In the genomic region with DNA sequence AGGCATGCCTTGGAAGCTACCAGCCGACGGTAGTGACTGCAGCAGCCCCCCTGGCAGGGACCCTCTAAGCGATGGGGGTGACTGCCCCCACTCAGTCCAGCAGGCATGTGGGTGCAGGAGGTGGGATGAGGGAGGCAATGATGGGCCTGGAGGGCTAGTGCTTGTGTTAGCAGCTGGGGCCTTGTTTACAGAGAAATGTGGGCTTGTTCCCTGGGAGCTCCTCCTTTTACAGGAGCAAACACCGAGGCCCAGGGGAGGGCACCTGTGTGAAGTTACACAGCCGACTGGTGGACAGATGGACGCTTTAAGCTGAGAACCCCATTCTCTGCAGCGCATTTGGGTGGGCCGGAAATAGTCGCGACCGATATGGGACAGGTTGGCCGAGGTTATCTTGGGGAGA, we compare ENCODE assay signal across 16 cellular contexts.
A peak's percentile ranks its signal among the peaks of the same experiment; 100 is the strongest.
DNase-seq lines count a peak whose midpoint lies in the region; ATAC-seq and TF ChIP-seq lines count a peak whose summit lies in the region.
"Had no signal": no experiment of that assay in that cellular context is flagged by ENCODE, and none has a peak within 500 bp of the region (broad histone marks: within the 10 kb centered on the region; RNA-seq: fewer than 3 reads in every experiment).

No MANE protein-coding gene starts in this region.

- peak overlapping the region; percentile 29 for H2BK5ac ChIP-seq in neuronal stem cell (ENCODE audit: low read length)
- H2BK5ac ChIP-seq in mesendoderm (ENCODE audit: low read length), result no peak overlapping the region

- H3K27ac Mint-ChIP-seq in type B pancreatic cell, result no peak overlapping the region
- H3K27ac Mint-ChIP-seq: CD4-positive, CD25-positive, alpha-beta regulatory T cell had no signal

- TF ChIP-seq CTCF in type B pancreatic cell (conservative IDR thresholded peaks at IDR 0.05), result no peak

- H3K27ac ChIP-seq in neuronal stem cell (replicated peaks; ENCODE audit: low read length), result no peak overlapping the region
- H3K27ac ChIP-seq in mesendoderm (ENCODE audit: low read depth, low read length), result no peak overlapping the region
- H3K27ac ChIP-seq: HL-60 had no signal

- H3K9ac ChIP-seq in neuronal stem cell (ENCODE audit: low read depth, low read length, poor library complexity) (peak overlapping the region; percentile 60), mesendoderm (ENCODE audit: low read length) (no peak overlapping the region)

- H3K27me3 Mint-ChIP-seq in type B pancreatic cell, result no peaks in the 10 kb centered on the region
- H3K27me3 Mint-ChIP-seq: CD4-positive, CD25-positive, alpha-beta regulatory T cell had no signal

- H4K8ac ChIP-seq in neuronal stem cell (ENCODE audit: low read depth, low read length), result no peak overlapping the region
- no peak overlapping the region for H4K8ac ChIP-seq in mesendoderm (ENCODE audit: low read depth, low read length)

- H3K4me1 ChIP-seq in neuronal stem cell (ENCODE audit: control insufficient read depth in 2 of 2, insufficient read depth in 1 of 2, low read depth in 1 of 2, low read length in 2 of 2) (peaks cover 0 to 1% of the 10 kb centered on the region in 2 donors), mesendoderm (ENCODE audit: control insufficient read depth, low read depth, low read length) (no peaks in the 10 kb centered on the region)

- H2AFZ ChIP-seq in neuronal stem cell (ENCODE audit: low read length), result no peak overlapping the region

- H3K4me3 Mint-ChIP-seq in type B pancreatic cell, result no peak overlapping the region
- H3K4me3 Mint-ChIP-seq: CD4-positive, CD25-positive, alpha-beta regulatory T cell had no signal

- H2BK15ac ChIP-seq in neuronal stem cell (ENCODE audit: low read length), result no peak overlapping the region
- H2BK15ac ChIP-seq in mesendoderm (replicated peaks; ENCODE audit: low read depth), result no peak overlapping the region

- WGBS in neuronal stem cell (ENCODE audit: extremely low coverage in 2 of 2, insufficient read length in 2 of 2, insufficient replicate concordance in 1 of 2), 2 donors, result no CpG with 5 or more reads among the region's 12 CpGs
- no CpG with 5 or more reads among the region's 12 CpGs for WGBS in mesendoderm (ENCODE audit: extremely low coverage, insufficient coverage, low lambda C conversion rate)

- no peak overlapping the region for H3K4me3 ChIP-seq in neuronal stem cell (ENCODE audit: low read length in 2 of 2)
- no peak overlapping the region for H3K4me3 ChIP-seq in mesendoderm (ENCODE audit: low read length)

- no peak overlapping the region for H2AK5ac ChIP-seq in neuronal stem cell (ENCODE audit: low read depth, low read length)
- H2AK5ac ChIP-seq in mesendoderm (ENCODE audit: low read length), result no peak overlapping the region

- ATAC-seq in GM18861 (IDR thresholded peaks at IDR 0.05; ENCODE audit: unreplicated experiment) (no peak), HG02981 (IDR thresholded peaks at IDR 0.05; ENCODE audit: unreplicated experiment) (no peak)

- H3K56ac ChIP-seq in mesendoderm (ENCODE audit: low read length), result no peak overlapping the region

- no peaks in the 10 kb centered on the region for H3K36me3 ChIP-seq in neuronal stem cell (replicated peaks in 1 of 2; ENCODE audit: control insufficient read depth in 2 of 2, insufficient read depth in 2 of 2, low read length in 2 of 2)
- no peaks in the 10 kb centered on the region for H3K36me3 ChIP-seq in mesendoderm (ENCODE audit: control insufficient read depth, insufficient read depth, low read length)

- H3K4ac ChIP-seq in neuronal stem cell (ENCODE audit: low read length) (no peak overlapping the region), mesendoderm (ENCODE audit: low read depth, low read length) (no peak overlapping the region)

- no peaks in the 10 kb centered on the region for H3K36me3 Mint-ChIP-seq in type B pancreatic cell
- H3K36me3 Mint-ChIP-seq: CD4-positive, CD25-positive, alpha-beta regulatory T cell had no signal

- H2BK12ac ChIP-seq in neuronal stem cell (ENCODE audit: low read length), result no peak overlapping the region

- H3K23ac ChIP-seq in neuronal stem cell (ENCODE audit: low read depth, low read length, poor library complexity) (no peak overlapping the region), mesendoderm (ENCODE audit: low read length) (no peak overlapping the region)

- no peaks in the 10 kb centered on the region for H3K9me3 ChIP-seq in neuronal stem cell (replicated peaks in 1 of 2; ENCODE audit: control insufficient read depth in 2 of 2, insufficient read depth in 1 of 2, low read depth in 1 of 2, low read length in 2 of 2)

- peaks cover 4% of the 10 kb centered on the region for H3K4me1 Mint-ChIP-seq in type B pancreatic cell (ENCODE audit: unreplicated experiment)
- H3K4me1 Mint-ChIP-seq: CD4-positive, CD25-positive, alpha-beta regulatory T cell had no signal

- H3K18ac ChIP-seq in neuronal stem cell (ENCODE audit: low read length) (no peak overlapping the region), mesendoderm (ENCODE audit: low read length) (no peak overlapping the region)

- H4K91ac ChIP-seq in neuronal stem cell (ENCODE audit: low read depth, low read length, poor library complexity), result no peak overlapping the region

- H3K79me1 ChIP-seq in neuronal stem cell (ENCODE audit: low read depth, low read length) (peaks cover 2% of the 10 kb centered on the region), mesendoderm (ENCODE audit: low read length) (no peaks in the 10 kb centered on the region)

- no peaks in the 10 kb centered on the region for H3K79me2 ChIP-seq in mesendoderm (ENCODE audit: control insufficient read depth, insufficient read depth, low read length)

- H3K4me2 ChIP-seq in neuronal stem cell (ENCODE audit: insufficient read depth, low read length, poor library complexity, severe bottlenecking) (peak overlapping the region; percentile 2), mesendoderm (ENCODE audit: low read length) (no peak overlapping the region)

- H2BK120ac ChIP-seq in neuronal stem cell (ENCODE audit: low read depth, low read length) (peak overlapping the region; percentile 81), mesendoderm (ENCODE audit: low read depth, low read length) (no peak overlapping the region)

- H3K27me3 ChIP-seq in neuronal stem cell (ENCODE audit: control insufficient read depth in 3 of 3, insufficient read depth in 3 of 3, low read depth in 1 of 3, low read length in 3 of 3) (peaks cover 0 to 15% (median 0%) of the 10 kb centered on the region in 3 experiments), mesendoderm (ENCODE audit: insufficient read depth, low read length, poor library complexity) (no peaks in the 10 kb centered on the region)

- DNase-seq in HuH-7 (ENCODE audit: low spot score) (peak; percentile 4), germinal center (ENCODE audit: low spot score) (peak; percentile 1), neuronal stem cell (ENCODE audit: low spot score) (no peak), type B pancreatic cell (ENCODE audit: extremely low spot score, unreplicated experiment) (peak; percentile 34), mesendoderm (no peak)
- DNase-seq: ACHN; CD4-positive, CD25-positive, alpha-beta regulatory T cell; NCI-H1105; NCI-H1694; NCI-H2107; NCI-H226; NCI-H526; SIG-M5 had no signal

- no peak overlapping the region for H3K14ac ChIP-seq in neuronal stem cell (ENCODE audit: low read length)

- H3K9me3 Mint-ChIP-seq in type B pancreatic cell, result no peaks in the 10 kb centered on the region

- H4K5ac ChIP-seq in mesendoderm (ENCODE audit: low read length), result no peak overlapping the region

Comparison
In these comparisons a context has a peak if more than half of its experiments do, and no peak if none do; other contexts are left out.
1. DNase-seq: peak in HuH-7 (single experiment), germinal center (single experiment) and type B pancreatic cell (single experiment); none in neuronal stem cell (single experiment) and mesendoderm (single experiment).